ENCODE assay signal across 13 cellular contexts in the genomic region with DNA sequence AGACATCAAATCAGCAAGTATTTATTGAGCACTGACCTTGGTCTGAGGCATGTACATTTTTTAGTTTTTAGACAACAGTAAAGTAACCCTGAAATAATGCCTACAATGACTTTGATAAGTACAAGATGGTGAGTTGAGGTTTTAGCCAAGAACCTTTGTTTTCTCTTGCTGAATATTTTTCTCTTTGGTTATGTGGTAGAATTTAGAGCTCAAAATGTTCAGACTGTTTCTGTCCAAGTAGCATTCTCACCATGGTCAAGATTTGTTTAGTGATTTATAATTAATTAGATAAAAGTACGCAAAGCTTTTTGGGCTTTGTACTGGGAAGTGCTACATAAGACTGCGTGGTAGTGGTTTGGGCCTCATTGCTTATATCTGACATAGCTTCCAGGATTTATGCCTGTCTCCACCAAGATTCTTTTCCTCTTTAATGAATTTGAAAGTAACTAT.
DNase-seq lines count a peak whose midpoint lies in the region; ATAC-seq and TF ChIP-seq lines count a peak whose summit lies in the region.
"Had no signal": no experiment of that assay in that cellular context is flagged by ENCODE, and none has a peak within 500 bp of the region (broad histone marks: within the 10 kb centered on the region; RNA-seq: fewer than 3 reads in every experiment).

No MANE protein-coding gene starts in this region.

- H3K27me3 Mint-ChIP-seq in HFFc6 (ENCODE audit: insufficient read depth) (peaks cover 5% of the 10 kb centered on the region; the same call in 1 of the 2 replicates), chondrocyte (ENCODE audit: low read depth) (no peaks in the 10 kb centered on the region), mesothelial cell of epicardium (ENCODE audit: low read depth) (no peaks in the 10 kb centered on the region)
- no peaks in the 10 kb centered on the region for H3K27me3 Mint-ChIP-seq in CD4-positive, alpha-beta memory T cell
- H3K27me3 Mint-ChIP-seq: activated B cell treated with CpG ODN at 0.5 μM for 24 hours; activated naive CD4-positive, alpha-beta T cell treated with anti-CD3 and anti-CD28 coated beads, Interleukin-2, amount 10 ng/mL, durations not matched to agents 7 days and 5 days had no signal

- H3K27ac Mint-ChIP-seq in HFFc6 (peak overlapping the region; percentile 94), chondrocyte (ENCODE audit: unreplicated experiment) (peak overlapping the region; percentile 62), mesothelial cell of epicardium (peak overlapping the region; percentile 94)
- no peak overlapping the region for H3K27ac Mint-ChIP-seq in CD4-positive, alpha-beta memory T cell
- H3K27ac Mint-ChIP-seq: activated B cell treated with CpG ODN at 0.5 μM for 24 hours; activated naive CD4-positive, alpha-beta T cell treated with anti-CD3 and anti-CD28 coated beads, Interleukin-2, amount 10 ng/mL, durations not matched to agents 7 days and 5 days had no signal

- no peak overlapping the region for H3K4me3 ChIP-seq in upper lobe of left lung
- H3K4me3 ChIP-seq in CD4-positive, alpha-beta memory T cell (ENCODE audit: low read length in 2 of 2), result no peak overlapping the region
- H3K4me3 ChIP-seq: mucosa of descending colon, psoas muscle had no signal

- TF ChIP-seq CTCF in HFFc6 (IDR thresholded peaks at IDR 0.05), result no peak
- no peak for TF ChIP-seq CTCF in chondrocyte (IDR thresholded peaks at IDR 0.05)
- no peak for TF ChIP-seq CTCF in mesothelial cell of epicardium (IDR thresholded peaks at IDR 0.05; ENCODE audit: unreplicated experiment)
- TF ChIP-seq CTCF in upper lobe of left lung (IDR thresholded peaks at IDR 0.05), result no peak

- H3K4me3 Mint-ChIP-seq in HFFc6, result peak overlapping the region; percentile 84
- no peak overlapping the region for H3K4me3 Mint-ChIP-seq in chondrocyte (ENCODE audit: unreplicated experiment)
- H3K4me3 Mint-ChIP-seq in mesothelial cell of epicardium, result no peak overlapping the region
- H3K4me3 Mint-ChIP-seq in CD4-positive, alpha-beta memory T cell, result no peak overlapping the region
- H3K4me3 Mint-ChIP-seq: activated B cell treated with CpG ODN at 0.5 μM for 24 hours; activated naive CD4-positive, alpha-beta T cell treated with anti-CD3 and anti-CD28 coated beads, Interleukin-2, amount 10 ng/mL, durations not matched to agents 7 days and 5 days; stimulated activated effector memory CD8-positive, alpha-beta T cell treated with anti-CD3 and anti-CD28 coated beads, Interleukin-12 subunit alpha, Interleukin-12 subunit beta, amount 100 ng/mL, for 72 hours had no signal

- no peak for TF ChIP-seq POLR2A in upper lobe of left lung (IDR thresholded peaks at IDR 0.05)

- H3K4me1 ChIP-seq in upper lobe of left lung, result peaks cover 39 to 63% (median 48%) of the 10 kb centered on the region in 4 donors
- peaks cover 6% of the 10 kb centered on the region for H3K4me1 ChIP-seq in CD4-positive, alpha-beta memory T cell (ENCODE audit: insufficient read depth, low read length)

- H3K36me3 ChIP-seq in upper lobe of left lung, result no peaks in the 10 kb centered on the region
- H3K36me3 ChIP-seq in CD4-positive, alpha-beta memory T cell (ENCODE audit: insufficient read depth, low read length), result no peaks in the 10 kb centered on the region

- CTCF ChIA-PET in CD4-positive, alpha-beta memory T cell (lab: Charles Lee; ENCODE audit: partially characterized antibody), result no interaction called here

- POLR2A ChIA-PET in CD4-positive, alpha-beta memory T cell (lab: Charles Lee; ENCODE audit: partially characterized antibody), result no interaction called here

- peaks cover 12% of the 10 kb centered on the region for H3K36me3 Mint-ChIP-seq in HFFc6 (ENCODE audit: low read depth)
- no peaks in the 10 kb centered on the region for H3K36me3 Mint-ChIP-seq in chondrocyte (ENCODE audit: low read depth)
- H3K36me3 Mint-ChIP-seq in mesothelial cell of epicardium, result peaks cover 1% of the 10 kb centered on the region
- peaks cover 1 to 7% of the 10 kb centered on the region in 2 donors for H3K36me3 Mint-ChIP-seq in CD4-positive, alpha-beta memory T cell
- H3K36me3 Mint-ChIP-seq: stimulated activated effector memory CD8-positive, alpha-beta T cell treated with anti-CD3 and anti-CD28 coated beads, Interleukin-12 subunit alpha, Interleukin-12 subunit beta, amount 100 ng/mL, for 72 hours had no signal

- no peak for TF ChIP-seq EP300 in upper lobe of left lung (IDR thresholded peaks at IDR 0.05)

- H3K9me3 Mint-ChIP-seq in HFFc6, result no peaks in the 10 kb centered on the region
- no peaks in the 10 kb centered on the region for H3K9me3 Mint-ChIP-seq in chondrocyte (ENCODE audit: low read depth)
- no peaks in the 10 kb centered on the region for H3K9me3 Mint-ChIP-seq in mesothelial cell of epicardium
- no peaks in the 10 kb centered on the region for H3K9me3 Mint-ChIP-seq in CD4-positive, alpha-beta memory T cell
- H3K9me3 Mint-ChIP-seq: activated B cell treated with CpG ODN at 0.5 μM for 24 hours; activated naive CD4-positive, alpha-beta T cell treated with anti-CD3 and anti-CD28 coated beads, Interleukin-2, amount 10 ng/mL, durations not matched to agents 7 days and 5 days; stimulated activated effector memory CD8-positive, alpha-beta T cell treated with anti-CD3 and anti-CD28 coated beads, Interleukin-12 subunit alpha, Interleukin-12 subunit beta, amount 100 ng/mL, for 72 hours had no signal

- H3K27me3 ChIP-seq in upper lobe of left lung, result no peaks in the 10 kb centered on the region
- no peaks in the 10 kb centered on the region for H3K27me3 ChIP-seq in CD4-positive, alpha-beta memory T cell (ENCODE audit: insufficient read depth, low read length)

- no peaks in the 10 kb centered on the region for H3K9me3 ChIP-seq in upper lobe of left lung
- H3K9me3 ChIP-seq in CD4-positive, alpha-beta memory T cell (ENCODE audit: control insufficient read depth in 1 of 2, low read length in 2 of 2), result no peaks in the 10 kb centered on the region
- H3K9me3 ChIP-seq: mucosa of descending colon, psoas muscle had no signal

- intact Hi-C loops in CD4-positive, alpha-beta memory T cell (cut with micrococcal nuclease), result no loop called here

- WGBS in upper lobe of left lung, 2 donors, result 42 to 60% methylated on average over 2 of the region's 2 CpGs

- DNase-seq in HFFc6, result no peak
- no peak for DNase-seq in chondrocyte (ENCODE audit: low spot score)
- no peak for DNase-seq in mesothelial cell of epicardium (ENCODE audit: low spot score in 2 of 2, unreplicated experiment in 2 of 2)
- no peak for DNase-seq in upper lobe of left lung
- no peak for DNase-seq in HK-2 (ENCODE audit: unreplicated experiment)
- no peak for DNase-seq in CD4-positive, alpha-beta memory T cell
- DNase-seq: activated B cell treated with CpG ODN at 0.5 μM for 24 hours; activated naive CD4-positive, alpha-beta T cell treated with anti-CD3 and anti-CD28 coated beads, Interleukin-2, amount 10 ng/mL, durations not matched to agents 7 days and 5 days; mucosa of descending colon; NCI-H226; psoas muscle had no signal

- H3K4me1 Mint-ChIP-seq in HFFc6 (ENCODE audit: low read depth), result peaks cover 82% of the 10 kb centered on the region
- H3K4me1 Mint-ChIP-seq in chondrocyte (ENCODE audit: low read depth), result peaks cover 39% of the 10 kb centered on the region
- peaks cover 86% of the 10 kb centered on the region for H3K4me1 Mint-ChIP-seq in mesothelial cell of epicardium
- peaks cover 26 to 49% (median 42%) of the 10 kb centered on the region in 4 donors for H3K4me1 Mint-ChIP-seq in CD4-positive, alpha-beta memory T cell
- H3K4me1 Mint-ChIP-seq: activated naive CD4-positive, alpha-beta T cell treated with anti-CD3 and anti-CD28 coated beads, Interleukin-2, amount 10 ng/mL, durations not matched to agents 7 days and 5 days had no signal

- ATAC-seq in upper lobe of left lung (ENCODE audit: low FRiP score in 2 of 2) (peak in 1 of 2 donors; percentile 38), HG02973 (IDR thresholded peaks at IDR 0.05; ENCODE audit: unreplicated experiment) (no peak)
- ATAC-seq: mucosa of descending colon; psoas muscle; stimulated activated effector memory CD8-positive, alpha-beta T cell treated with anti-CD3 and anti-CD28 coated beads, Interleukin-12 subunit alpha, Interleukin-12 subunit beta, amount 100 ng/mL, for 72 hours had no signal

- H3K27ac ChIP-seq in upper lobe of left lung, result peak overlapping the region; percentile 26 to 83 (median 48)
- H3K27ac ChIP-seq in CD4-positive, alpha-beta memory T cell (ENCODE audit: low read depth, low read length), result no peak overlapping the region

Comparison
In these comparisons a context has a peak if more than half of its experiments do, and no peak if none do; other contexts are left out.
1. H3K27ac Mint-ChIP-seq: peak in HFFc6 (single experiment), chondrocyte (single experiment) and mesothelial cell of epicardium (single experiment); none in CD4-positive, alpha-beta memory T cell (0 of 7).